Comparison of ENCODE assay signal across 22 cellular contexts in the genomic region with DNA sequence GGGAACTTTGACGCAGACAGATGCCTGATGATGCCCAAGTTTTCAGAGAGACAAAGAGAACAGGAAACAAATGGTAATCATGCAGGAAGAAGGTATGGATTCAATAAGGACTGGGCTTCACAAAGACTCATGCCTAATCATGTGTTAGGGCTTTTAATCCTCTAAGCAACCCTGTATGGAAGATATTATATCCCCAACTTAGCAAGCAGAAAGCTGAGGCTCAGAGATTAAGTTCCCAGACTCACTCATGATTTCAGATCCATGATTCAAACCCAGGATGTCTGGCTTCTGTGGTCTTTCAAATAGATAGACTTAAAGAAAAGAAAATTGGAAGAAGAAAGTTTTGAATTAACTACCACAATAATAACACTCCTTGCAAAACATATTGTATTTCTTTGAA. TPM values are rescaled to one million over a fixed set of nuclear protein-coding genes. Genes with fewer than 3 reads are reported as not detected.
DNase-seq lines count a peak whose midpoint lies in the region; FAIRE-seq and TF ChIP-seq lines count a peak whose summit lies in the region.
"Had no signal": no experiment of that assay in that cellular context is flagged by ENCODE, and none has a peak within 500 bp of the region (broad histone marks: within the 10 kb centered on the region; RNA-seq: fewer than 3 reads in every experiment).

No MANE protein-coding gene starts in this region.

- 76% methylated on average over 1 of the region's 1 CpG for WGBS in esophagus muscularis mucosa

- H3K27me3 ChIP-seq in osteoblast (ENCODE audit: insufficient read depth, low read length), result no peaks in the 10 kb centered on the region
- no peaks in the 10 kb centered on the region for H3K27me3 ChIP-seq in esophagus muscularis mucosa

- no peaks in the 10 kb centered on the region for H4K20me1 ChIP-seq in osteoblast (ENCODE audit: insufficient read depth, low read length)

- H3K36me3 ChIP-seq in osteoblast (ENCODE audit: insufficient read depth, low read length) (no peaks in the 10 kb centered on the region), esophagus muscularis mucosa (no peaks in the 10 kb centered on the region)

- TF ChIP-seq CTCF in D721Med (IDR thresholded peaks at IDR 0.05; ENCODE audit: insufficient read depth, missing control alignments), result no peak
- no peak for TF ChIP-seq CTCF in coronary artery (IDR thresholded peaks at IDR 0.05)
- TF ChIP-seq CTCF in osteoblast (IDR thresholded peaks at IDR 0.05; ENCODE audit: extremely low read depth, low read depth, low read length), result no peak
- no peak for TF ChIP-seq CTCF in esophagus muscularis mucosa (IDR thresholded peaks at IDR 0.05)

- H2AFZ ChIP-seq in osteoblast (ENCODE audit: low read length), result peak overlapping the region; percentile 85

- H3K79me2 ChIP-seq in osteoblast (ENCODE audit: insufficient read depth, low read length), result peaks cover under 1% of the 10 kb centered on the region

- H3K4me2 ChIP-seq in osteoblast (ENCODE audit: insufficient read depth, low read length), result peak overlapping the region; percentile 39

- H3K27ac ChIP-seq in coronary artery (peak overlapping the region; percentile 73 to 82), osteoblast (ENCODE audit: low read depth, low read length) (peak overlapping the region; percentile 57), esophagus muscularis mucosa (replicated peaks in 1 of 4) (no peak overlapping the region)

- H3K9me3 ChIP-seq in osteoblast (ENCODE audit: low read depth, low read length), result no peaks in the 10 kb centered on the region
- no peaks in the 10 kb centered on the region for H3K9me3 ChIP-seq in esophagus muscularis mucosa

- no peak for TF ChIP-seq EP300 in esophagus muscularis mucosa (IDR thresholded peaks at IDR 0.05)

- TF ChIP-seq POLR2A in esophagus muscularis mucosa (IDR thresholded peaks at IDR 0.05; ENCODE audit: low read depth), result no peak

- no peak overlapping the region for H3K4me3 ChIP-seq in coronary artery
- no peak overlapping the region for H3K4me3 ChIP-seq in osteoblast (ENCODE audit: insufficient read depth, low read length)
- no peak overlapping the region for H3K4me3 ChIP-seq in esophagus muscularis mucosa

- DNase-seq in D721Med (ENCODE audit: insufficient read length, low spot score) (no peak), M059J (ENCODE audit: low read depth) (peak; percentile 24), coronary artery (ENCODE audit: low spot score) (no peak), osteoblast (ENCODE audit: insufficient read length, low spot score, missing footprints) (no peak), esophagus muscularis mucosa (ENCODE audit: extremely low spot score) (no peak), posterior vena cava (ENCODE audit: low spot score) (no peak), DMS79 (lab: John Stamatoyannopoulos, UW) (no peak), pons (ENCODE audit: low spot score) (no peak)
- DNase-seq: activated CD4-positive, alpha-beta T cell treated with anti-CD3 and anti-CD28 coated beads, Interleukin-2, amount 10 ng/mL, durations not matched to agents 24 days and 14 days; activated effector memory CD4-positive, alpha-beta T cell treated with anti-CD3 and anti-CD28 coated beads, Interleukin-2, amount 50 U/mL, for 16 hours; amniotic stem cell; CD8-positive, alpha-beta memory T cell; endodermal cell; hippocampal formation; Kasumi-1; natural killer cell; NCI-H1092 treated with DMSO at 0.1 percent for 48 hours; NCI-H2081; NCI-H524 treated with DMSO at 0.1 percent for 48 hours; posterior cingulate gyrus; T-helper 1 cell had no signal

- FAIRE-seq in D721Med (lab: Jason Lieb, UNC), result peak; percentile 16
- FAIRE-seq: HTR-8/SVneo had no signal

- H3K4me1 ChIP-seq in osteoblast (ENCODE audit: insufficient read depth, low read length), result peaks cover 12% of the 10 kb centered on the region
- peaks cover 0 to 8% (median 6%) of the 10 kb centered on the region in 4 donors for H3K4me1 ChIP-seq in esophagus muscularis mucosa

- intact Hi-C loops in esophagus muscularis mucosa (cut with DNase I), result no loop called here
- intact Hi-C loops in posterior vena cava (cut with DNase I), result no loop called here

RNA-seq across cellular contexts. Expression of a gene that starts 4.1 kb away (rescaled TPM):
- total RNA-seq in M059J (2014; rRNA removed; shearing (Covaris generic)), result 10.6 and 20.4 TPM in 2 replicates
- total RNA-seq in osteoblast, result 52.1 and 61.0 TPM in 2 replicates
- total RNA-seq in esophagus muscularis mucosa, result 10 to 100 TPM; 38.4 to 53.2 (median 43.1) TPM
- 100 to 1,000 TPM in 1 of 2 donors, 10 to 100 TPM in 1; 75.3 to 145 TPM for total RNA-seq in posterior vena cava

Comparison
In these comparisons a context has a peak if more than half of its experiments do, and no peak if none do; other contexts are left out.
1. H3K27ac ChIP-seq: peak in coronary artery (2 of 2) and osteoblast (single experiment); none in esophagus muscularis mucosa (0 of 4).